In the genomic region with DNA sequence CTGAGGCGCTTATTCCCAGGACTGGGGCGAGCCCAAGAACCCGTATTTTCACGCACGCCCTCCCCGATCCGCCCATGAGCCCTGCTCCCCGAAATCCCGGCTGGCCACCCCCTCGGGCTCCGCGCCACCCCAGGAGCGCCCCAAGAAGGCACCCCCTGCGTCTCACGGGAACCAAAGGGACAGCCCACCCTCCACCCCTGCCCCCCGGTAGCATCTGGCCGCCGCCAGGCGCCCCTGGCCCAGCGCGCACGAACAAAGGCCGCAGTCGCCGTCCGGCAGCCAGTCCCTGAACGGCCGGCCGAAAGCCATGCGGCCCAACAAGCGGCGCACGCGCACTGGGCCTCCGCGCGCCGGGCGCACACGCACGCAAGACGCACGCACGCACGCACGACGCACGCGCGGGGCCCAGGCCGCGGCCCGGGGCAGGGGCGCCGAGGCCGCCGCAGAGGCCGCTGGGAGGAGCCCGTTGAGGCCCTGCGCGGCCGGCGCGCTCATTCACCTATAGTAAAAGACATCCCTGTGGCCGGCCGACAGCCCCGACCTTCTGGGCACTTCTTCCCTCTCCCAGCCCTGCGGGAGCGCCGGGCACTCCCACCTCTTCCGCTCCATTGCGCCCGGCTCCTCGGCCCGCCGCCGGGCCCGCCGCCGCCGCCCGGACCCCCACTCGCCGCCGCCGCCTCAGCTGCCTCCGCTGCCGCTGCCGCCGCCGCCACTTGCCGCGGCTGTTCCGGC, we compare ENCODE assay signal across 8 cellular contexts. TPM values are rescaled to one million over a fixed set of nuclear protein-coding genes. Genes with fewer than 3 reads are reported as not detected.
A peak's percentile ranks its signal among the peaks of the same experiment; 100 is the strongest.
DNase-seq lines count a peak whose midpoint lies in the region; ATAC-seq and TF ChIP-seq lines count a peak whose summit lies in the region.

No MANE protein-coding gene starts in this region.

- peaks cover 17% of the 10 kb centered on the region for H4K20me1 ChIP-seq in GM23338 (replicated peaks; ENCODE audit: insufficient read depth)
- peaks cover 24% of the 10 kb centered on the region for H4K20me1 ChIP-seq in osteoblast (ENCODE audit: insufficient read depth, low read length)

- H3K4me1 Mint-ChIP-seq in GM23338 = peaks cover 6% of the 10 kb centered on the region
- peaks cover 12% of the 10 kb centered on the region for H3K4me1 Mint-ChIP-seq in activated naive CD4-positive, alpha-beta T cell treated with anti-CD3 and anti-CD28 coated beads, Interleukin-2, amount 50 U/mL, for 24 hours

- H3K4me3 Mint-ChIP-seq in GM23338 = peak overlapping the region; percentile 89
- peak overlapping the region; percentile 94 for H3K4me3 Mint-ChIP-seq in activated naive CD4-positive, alpha-beta T cell treated with anti-CD3 and anti-CD28 coated beads, Interleukin-2, amount 50 U/mL, for 24 hours

- peaks cover 36% of the 10 kb centered on the region for H3K36me3 Mint-ChIP-seq in GM23338 (ENCODE audit: low read depth)
- peaks cover 4% of the 10 kb centered on the region for H3K36me3 Mint-ChIP-seq in activated naive CD4-positive, alpha-beta T cell treated with anti-CD3 and anti-CD28 coated beads, Interleukin-2, amount 50 U/mL, for 24 hours

- H3K79me2 ChIP-seq in GM23338 (replicated peaks; ENCODE audit: insufficient read depth) (peaks cover 48% of the 10 kb centered on the region), osteoblast (ENCODE audit: insufficient read depth, low read length) (peaks cover 49% of the 10 kb centered on the region)

- peak overlapping the region; percentile 99 for H3K27ac ChIP-seq in GM23338 (ENCODE audit: low read depth)
- H3K27ac ChIP-seq in SJCRH30 = peak overlapping the region; percentile 96
- H3K27ac ChIP-seq in osteoblast (ENCODE audit: low read depth, low read length) = peak overlapping the region; percentile 75
- peak overlapping the region; percentile 36 for H3K27ac ChIP-seq in temporal lobe (ENCODE audit: low read depth, low read length)

- H3K27me3 Mint-ChIP-seq in GM23338 (ENCODE audit: insufficient read depth, low read depth, poor library complexity) = peaks cover 29% of the 10 kb centered on the region
- no peaks in the 10 kb centered on the region for H3K27me3 Mint-ChIP-seq in activated naive CD4-positive, alpha-beta T cell treated with anti-CD3 and anti-CD28 coated beads, Interleukin-2, amount 50 U/mL, for 24 hours

- H3K27ac Mint-ChIP-seq in GM23338 = peak overlapping the region; percentile 95
- peak overlapping the region; percentile 93 for H3K27ac Mint-ChIP-seq in activated naive CD4-positive, alpha-beta T cell treated with anti-CD3 and anti-CD28 coated beads, Interleukin-2, amount 50 U/mL, for 24 hours

- H3K9me3 Mint-ChIP-seq in GM23338 = no peaks in the 10 kb centered on the region
- no peaks in the 10 kb centered on the region for H3K9me3 Mint-ChIP-seq in activated naive CD4-positive, alpha-beta T cell treated with anti-CD3 and anti-CD28 coated beads, Interleukin-2, amount 50 U/mL, for 24 hours

- H2AFZ ChIP-seq in GM23338 = no peak overlapping the region
- peak overlapping the region; percentile 59 for H2AFZ ChIP-seq in osteoblast (ENCODE audit: low read length)

- no peaks in the 10 kb centered on the region for H3K9me3 ChIP-seq in SJCRH30 (replicated peaks)
- H3K9me3 ChIP-seq in osteoblast (ENCODE audit: low read depth, low read length) = no peaks in the 10 kb centered on the region

- H3K4me3 ChIP-seq in GM23338 (peak overlapping the region; percentile 94), SJCRH30 (peak overlapping the region; percentile 93), osteoblast (ENCODE audit: insufficient read depth, low read length) (peak overlapping the region; percentile 92)

- in situ Hi-C loops in G401 (cut with HindIII; ENCODE audit: low sequenced_read_pairs) = no loop called here

- peak; percentile 55 for ATAC-seq in GM23338

- H3F3A ChIP-seq in GM23338 (replicated peaks; ENCODE audit: low read depth) = peaks cover 32% of the 10 kb centered on the region

- H3K4me2 ChIP-seq in GM23338 (peak overlapping the region; percentile 98), osteoblast (ENCODE audit: insufficient read depth, low read length) (peak overlapping the region; percentile 93)

- H3K9me2 ChIP-seq in GM23338 (ENCODE audit: insufficient read depth) = no peaks in the 10 kb centered on the region

- TF ChIP-seq CTCF in GM23338 (conservative IDR thresholded peaks at IDR 0.05; ENCODE audit: low read depth in 2 of 2) = no peak
- TF ChIP-seq CTCF in osteoblast (IDR thresholded peaks at IDR 0.05; ENCODE audit: extremely low read depth, low read depth, low read length) = no peak

- peak; percentile 80 for DNase-seq in G401 (ENCODE audit: low spot score)
- DNase-seq in GM23338 (ENCODE audit: low spot score) = peak; percentile 89
- DNase-seq in LHCN-M2 (ENCODE audit: low read depth) = peak; percentile 86
- DNase-seq in SJCRH30 = peak; percentile 79 to 89
- DNase-seq in glomerular visceral epithelial cell (ENCODE audit: extremely low spot score) = peak; percentile 92
- DNase-seq in osteoblast (ENCODE audit: insufficient read length, low spot score, missing footprints) = peak; percentile 100

- H3K36me3 ChIP-seq in GM23338 (ENCODE audit: insufficient read depth) (peaks cover 5% of the 10 kb centered on the region), SJCRH30 (peaks cover 6% of the 10 kb centered on the region; the same call in 1 of the 2 replicates), osteoblast (ENCODE audit: insufficient read depth, low read length) (peaks cover 16% of the 10 kb centered on the region)

- H3K27me3 ChIP-seq in GM23338 (ENCODE audit: insufficient read depth) (no peaks in the 10 kb centered on the region), SJCRH30 (no peaks in the 10 kb centered on the region), osteoblast (ENCODE audit: insufficient read depth, low read length) (no peaks in the 10 kb centered on the region)

- H3K4me1 ChIP-seq in GM23338 (ENCODE audit: insufficient read depth) (peaks cover 11% of the 10 kb centered on the region), SJCRH30 (no peaks in the 10 kb centered on the region), osteoblast (ENCODE audit: insufficient read depth, low read length) (peaks cover 21% of the 10 kb centered on the region)

RNA-seq across cellular contexts. Expression of gene MBD3, which starts 0.5 kb away (rescaled TPM):
- total RNA-seq in G401 (2014; rRNA removed; shearing (Covaris generic)) = 164 and 166 TPM in 2 replicates
- total RNA-seq in GM23338 (2014; rRNA removed; shearing (Covaris generic)) = 103 and 118 TPM in 2 replicates
- polyA plus RNA-seq in GM23338 (2016; fragmentation: Nextera tagmentation; extraction: Ambion mirVana) = 27.6 and 28.5 TPM in 2 replicates
- total RNA-seq in LHCN-M2 (2014; rRNA removed) (174 and 191 TPM in 2 replicates), osteoblast (76.9 and 78.5 TPM in 2 replicates), temporal lobe (40.1 TPM)
- 73.9 TPM for polyA plus RNA-seq in LHCN-M2 (2012)
- 99.8 and 103 TPM in 2 replicates for total RNA-seq in SJCRH30 (2014; rRNA removed; shearing (Covaris generic))

RNA-seq across cellular contexts. Expression of gene UQCR11, which starts 13.1 kb away (rescaled TPM):
- 141 and 200 TPM in 2 replicates for total RNA-seq in G401 (2014; rRNA removed; shearing (Covaris generic))
- 35.3 and 46.4 TPM in 2 replicates for total RNA-seq in GM23338 (2014; rRNA removed; shearing (Covaris generic))
- 413 and 414 TPM in 2 replicates for polyA plus RNA-seq in GM23338 (2016; fragmentation: Nextera tagmentation; extraction: Ambion mirVana)
- total RNA-seq in LHCN-M2 (2014; rRNA removed) (59.9 and 60.0 TPM in 2 replicates), osteoblast (37.4 and 39.4 TPM in 2 replicates), temporal lobe (30.7 TPM)
- 394 TPM for polyA plus RNA-seq in LHCN-M2 (2012)
- total RNA-seq in SJCRH30 (2014; rRNA removed; shearing (Covaris generic)) = 95.0 and 100 TPM in 2 replicates

RNA-seq across cellular contexts. Expression of gene MEX3D, which starts 24.1 kb away (rescaled TPM):
- 105 and 123 TPM in 2 replicates for total RNA-seq in G401 (2014; rRNA removed; shearing (Covaris generic))
- 78.1 and 94.9 TPM in 2 replicates for total RNA-seq in GM23338 (2014; rRNA removed; shearing (Covaris generic))
- 12.4 and 12.5 TPM in 2 replicates for polyA plus RNA-seq in GM23338 (2016; fragmentation: Nextera tagmentation; extraction: Ambion mirVana)
- total RNA-seq in LHCN-M2 (2014; rRNA removed) = 67.7 and 81.8 TPM in 2 replicates
- 18.8 TPM for polyA plus RNA-seq in LHCN-M2 (2012)
- total RNA-seq in SJCRH30 (2014; rRNA removed; shearing (Covaris generic)) = 47.5 and 49.2 TPM in 2 replicates
- total RNA-seq in osteoblast = 38.0 and 47.0 TPM in 2 replicates
- 31.2 TPM for total RNA-seq in temporal lobe

Comparison
In these comparisons a context has a peak if more than half of its experiments do, and no peak if none do; other contexts are left out.
1. Peak in every context shown above with its lines: DNase-seq, ATAC-seq, H3K4me3 ChIP-seq and H3K27ac ChIP-seq.
2. H3K27ac ChIP-seq: peak in every context shown above with its lines; median percentile 99 in GM23338; 96 in SJCRH30; 75 in osteoblast; 36 in temporal lobe.